8 cellular contexts compared by ENCODE assay signal in the genomic region with DNA sequence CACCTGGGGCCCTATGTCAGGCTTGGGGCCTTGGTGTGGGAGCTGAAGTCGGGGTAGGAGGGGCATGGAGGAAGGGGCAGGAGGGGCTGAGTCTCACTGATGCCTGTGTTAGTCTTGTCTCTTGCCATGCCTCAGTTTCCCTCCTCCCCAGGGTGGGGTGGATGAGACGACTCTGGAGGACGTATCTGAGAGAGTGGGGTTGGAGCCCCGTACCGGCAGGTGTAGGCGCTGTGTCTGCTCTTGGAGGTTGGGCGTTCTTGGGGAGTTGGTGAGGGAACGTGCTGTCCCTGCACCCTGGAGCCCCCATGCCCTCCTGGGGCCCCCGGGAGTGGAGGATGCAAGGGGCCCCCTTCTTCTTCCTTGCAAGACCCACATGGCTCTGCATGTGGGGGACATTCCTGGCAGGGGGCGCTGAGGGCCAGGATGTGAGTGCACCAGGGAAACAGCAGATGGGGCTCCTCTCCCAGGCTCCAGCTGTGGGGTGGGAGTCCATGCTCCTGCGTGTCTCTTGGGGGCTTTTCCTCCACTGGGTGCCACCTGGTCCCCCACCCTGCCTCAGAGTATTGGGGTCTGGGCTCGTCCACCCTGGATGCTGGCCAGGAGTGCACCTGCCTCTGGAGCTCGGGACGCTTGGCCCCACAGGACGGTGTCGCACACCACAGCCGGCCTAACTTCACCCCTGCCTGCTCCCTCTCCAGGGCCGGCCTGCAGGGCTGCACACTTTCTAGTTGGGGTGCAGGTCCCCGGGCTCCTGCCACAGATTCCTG. TPM values are rescaled to one million over a fixed set of nuclear protein-coding genes. Genes with fewer than 3 reads are reported as not detected.
DNase-seq lines count a peak whose midpoint lies in the region; ATAC-seq and TF ChIP-seq lines count a peak whose summit lies in the region.

No MANE protein-coding gene starts in this region.

- intact Hi-C loops in posterior cingulate gyrus (cut with DNase I): no loop called here

- H3K4me1 ChIP-seq in foreskin keratinocyte: no peaks in the 10 kb centered on the region

- DNase-seq in AG04449 (ENCODE audit: low read depth, low spot score): no peak
- no peak for DNase-seq in HFF-Myc (ENCODE audit: extremely low read depth, low read depth)
- peak in 2 of 3 experiments; percentile 22 to 41 for DNase-seq in activated CD8-positive, alpha-beta memory T cell treated with anti-CD3 and anti-CD28 coated beads for 48 hours (ENCODE audit: low read depth in 2 of 3, low spot score in 2 of 3)
- DNase-seq in foreskin keratinocyte: no peak
- peak; percentile 29 for DNase-seq in stimulated activated CD4-positive, alpha-beta T cell treated with anti-CD3 and anti-CD28 coated beads, Interleukin-2, amount 100 ng/mL, for 4 hours (ENCODE audit: low read depth)
- no peak for DNase-seq in posterior cingulate gyrus

- no peak overlapping the region for H3K4me3 ChIP-seq in AG04449 (ENCODE audit: low read depth, low read length)
- no peak overlapping the region for H3K4me3 ChIP-seq in HFF-Myc (replicated peaks; ENCODE audit: low read depth, low read length)

- ATAC-seq in foreskin keratinocyte (no peak), GM21515 (IDR thresholded peaks at IDR 0.05; ENCODE audit: unreplicated experiment) (no peak), GM21381 (IDR thresholded peaks at IDR 0.05; ENCODE audit: unreplicated experiment) (no peak)

- H3K27ac ChIP-seq in foreskin keratinocyte: no peak overlapping the region

- no peaks in the 10 kb centered on the region for H3K27me3 ChIP-seq in foreskin keratinocyte

- CTCF ChIA-PET in AG04449 (lab: Yijun Ruan, JAX): no interaction called here

- TF ChIP-seq CTCF in AG04449 (IDR thresholded peaks at IDR 0.05; ENCODE audit: insufficient read depth, low read length, missing control alignments) (peak; percentile 25), HFF-Myc (IDR thresholded peaks at IDR 0.05; ENCODE audit: low read depth, low read length, missing control alignments) (peak; percentile 43), foreskin keratinocyte (conservative IDR thresholded peaks at IDR 0.05) (peak; percentile 57)

- POLR2A ChIA-PET in AG04449 (lab: Yijun Ruan, JAX): no interaction called here

RNA-seq across cellular contexts. Expression of gene TNFRSF14, which starts 1.4 kb away (rescaled TPM):
- total RNA-seq in foreskin keratinocyte: 11.4 and 13.0 TPM in 2 replicates
- 16.4 and 18.0 TPM in 2 replicates for polyA plus RNA-seq in foreskin keratinocyte

RNA-seq across cellular contexts. Expression of gene HES5, which starts 24.7 kb away (rescaled TPM):
- total RNA-seq in foreskin keratinocyte: 0.85 and 1.5 TPM in 2 replicates
- 0.54 and 0.91 TPM in 2 replicates for polyA plus RNA-seq in foreskin keratinocyte

RNA-seq across cellular contexts. Expression of gene PANK4, which starts 28.4 kb away (rescaled TPM):
- 24.5 and 25.5 TPM in 2 replicates for total RNA-seq in foreskin keratinocyte
- polyA plus RNA-seq in foreskin keratinocyte: 16.6 and 19.4 TPM in 2 replicates

RNA-seq across cellular contexts. Expression of gene PRXL2B, which starts 31.8 kb away (rescaled TPM):
- total RNA-seq in foreskin keratinocyte: 22.4 and 25.2 TPM in 2 replicates
- 24.6 and 26.4 TPM in 2 replicates for polyA plus RNA-seq in foreskin keratinocyte

Comparison
In these comparisons a context has a peak if more than half of its experiments do, and no peak if none do; other contexts are left out.
1. DNase-seq: peak in activated CD8-positive, alpha-beta memory T cell treated with anti-CD3 and anti-CD28 coated beads for 48 hours (2 of 3) and stimulated activated CD4-positive, alpha-beta T cell treated with anti-CD3 and anti-CD28 coated beads, Interleukin-2, amount 100 ng/mL, for 4 hours (single experiment); none in AG04449 (single experiment), HFF-Myc (single experiment), foreskin keratinocyte (0 of 2) and posterior cingulate gyrus (0 of 10).
2. Peak in every context shown above with its lines, with median percentiles within 50 percentile points of each other: CTCF ChIP-seq.